ENCODE assay signal across 10 cellular contexts in genomic region chr1:2611034-2611501, GRCh38. TPM values are rescaled to one million over a fixed set of nuclear protein-coding genes. Genes with fewer than 3 reads are reported as not detected.
DNase-seq lines count a peak whose midpoint lies in the region; ATAC-seq and TF ChIP-seq lines count a peak whose summit lies in the region.
"Had no signal": no experiment of that assay in that cellular context is flagged by ENCODE, and none has a peak within 500 bp of the region (broad histone marks: within the 10 kb centered on the region; RNA-seq: fewer than 3 reads in every experiment).

No MANE protein-coding gene starts in this region.

- CTCF ChIA-PET in activated CD8-positive, alpha-beta T cell treated with anti-CD3 and anti-CD28 coated beads for 36 hours (lab: Charles Lee) = no interaction called here

- peak; percentile 31 to 38 for DNase-seq in stimulated activated CD4-positive, alpha-beta T cell treated with anti-CD3 and anti-CD28 coated beads, Interleukin-2, amount 100 ng/mL, for 48 hours
- no peak for DNase-seq in stimulated activated CD4-positive, alpha-beta T cell treated with anti-CD3 and anti-CD28 coated beads, Interleukin-4, amount 100 ng/mL, for 1 hour
- DNase-seq in activated CD8-positive, alpha-beta T cell treated with anti-CD3 and anti-CD28 coated beads for 36 hours = peak; percentile 51
- DNase-seq in iPS-NIHi7 (ENCODE audit: extremely low spot score) (peak; percentile 89), aorta (peak; percentile 49 to 77), NCI-H187 treated with DMSO at 0.1 percent for 48 hours (lab: John Stamatoyannopoulos, UW) (no peak), NCI-H2196 treated with DMSO at 0.1 percent for 48 hours (lab: John Stamatoyannopoulos, UW; ENCODE audit: unreplicated experiment) (no peak)
- DNase-seq in activated CD4-positive, alpha-beta T cell treated with anti-CD3 and anti-CD28 coated beads, Interleukin-2, amount 50 U/mL, for 1 hour = no peak
- DNase-seq: NCI-H2107 had no signal

- WGBS in aorta, 2 donors = 4 to 7% methylated on average over 21 to 24 of the region's 24 CpGs

- no peaks in the 10 kb centered on the region for H3K27me3 Mint-ChIP-seq in activated CD8-positive, alpha-beta T cell treated with anti-CD3 and anti-CD28 coated beads for 36 hours

- H3K4me1 ChIP-seq in aorta (ENCODE audit: control insufficient read depth in 1 of 2, insufficient read depth in 2 of 2, low read length in 2 of 2) = no peaks in the 10 kb centered on the region

- H3K9me3 ChIP-seq in aorta (ENCODE audit: control insufficient read depth, low read length) = peaks cover 7% of the 10 kb centered on the region
- H3K9me3 ChIP-seq: neutrophil had no signal

- intact Hi-C loops in activated CD8-positive, alpha-beta T cell treated with anti-CD3 and anti-CD28 coated beads for 36 hours (cut with micrococcal nuclease) = no loop called here
- intact Hi-C loops in aorta (cut with DNase I) = no loop called here

- no peak overlapping the region for H3K4me3 Mint-ChIP-seq in activated CD8-positive, alpha-beta T cell treated with anti-CD3 and anti-CD28 coated beads for 36 hours

- peaks cover 19% of the 10 kb centered on the region for H3K9me3 Mint-ChIP-seq in activated CD8-positive, alpha-beta T cell treated with anti-CD3 and anti-CD28 coated beads for 36 hours

- no peak for TF ChIP-seq CTCF in activated CD8-positive, alpha-beta T cell treated with anti-CD3 and anti-CD28 coated beads for 36 hours (IDR thresholded peaks at IDR 0.05)

- no peaks in the 10 kb centered on the region for H3K36me3 Mint-ChIP-seq in activated CD8-positive, alpha-beta T cell treated with anti-CD3 and anti-CD28 coated beads for 36 hours (ENCODE audit: low read depth)

- no peak overlapping the region for H3K4me3 ChIP-seq in aorta (ENCODE audit: low read length in 2 of 2)

- ATAC-seq in activated CD8-positive, alpha-beta T cell treated with anti-CD3 and anti-CD28 coated beads for 36 hours = peak; percentile 74
- ATAC-seq in aorta (ENCODE audit: low FRiP score) = no peak

- POLR2A ChIA-PET in activated CD8-positive, alpha-beta T cell treated with anti-CD3 and anti-CD28 coated beads for 36 hours (lab: Charles Lee) = no interaction called here

- H3K27ac ChIP-seq in aorta (ENCODE audit: low read depth in 1 of 2, low read length in 2 of 2) = no peak overlapping the region
- H3K27ac ChIP-seq: neutrophil had no signal

- no peak overlapping the region for H3K27ac Mint-ChIP-seq in activated CD8-positive, alpha-beta T cell treated with anti-CD3 and anti-CD28 coated beads for 36 hours

- no peaks in the 10 kb centered on the region for H3K27me3 ChIP-seq in aorta (ENCODE audit: control insufficient read depth in 1 of 2, insufficient read depth in 2 of 2, low read length in 1 of 2)

- H3K4me1 Mint-ChIP-seq in activated CD8-positive, alpha-beta T cell treated with anti-CD3 and anti-CD28 coated beads for 36 hours (ENCODE audit: low read depth) = no peaks in the 10 kb centered on the region

- H3K36me3 ChIP-seq in aorta (ENCODE audit: control insufficient read depth in 1 of 2, insufficient read depth in 2 of 2, low read length in 1 of 2) = no peaks in the 10 kb centered on the region
- H3K36me3 ChIP-seq: neutrophil had no signal

RNA-seq across cellular contexts. Expression of gene MMEL1, which starts 21.7 kb away (rescaled TPM):
- total RNA-seq in activated CD8-positive, alpha-beta T cell treated with anti-CD3 and anti-CD28 coated beads for 36 hours = 1 to 10 TPM; 1.8 to 3.1 TPM
- 1 to 10 TPM in 1 of 2 donors, under 1 TPM in 1; 0.94 to 2.4 TPM for total RNA-seq in aorta
- 1 to 10 TPM in 1 of 2 donors, under 1 TPM in 1; 0.63 to 1.8 TPM for polyA plus RNA-seq in aorta

RNA-seq across cellular contexts. Expression of gene PRXL2B, which starts 24.5 kb away (rescaled TPM):
- total RNA-seq in activated CD8-positive, alpha-beta T cell treated with anti-CD3 and anti-CD28 coated beads for 36 hours = 10 to 100 TPM; 39.1 to 43.6 TPM
- 10 to 100 TPM in 1 of 2 donors, 1 to 10 TPM in 1; 7.1 to 15.1 TPM for total RNA-seq in aorta
- polyA plus RNA-seq in aorta = 1 to 10 TPM; 6.4 to 7.8 TPM

RNA-seq across cellular contexts. Expression of gene TNFRSF14, which starts 54.9 kb away (rescaled TPM):
- total RNA-seq in activated CD8-positive, alpha-beta T cell treated with anti-CD3 and anti-CD28 coated beads for 36 hours = 100 to 1,000 TPM; 134 to 140 TPM
- 10 to 100 TPM; 33.9 to 89.1 TPM for total RNA-seq in aorta
- polyA plus RNA-seq in aorta = 100 to 1,000 TPM in 1 of 2 donors, 10 to 100 TPM in 1; 55.7 to 137 TPM

Comparison
In these comparisons a context has a peak if more than half of its experiments do, and no peak if none do; other contexts are left out.
1. DNase-seq: peak in stimulated activated CD4-positive, alpha-beta T cell treated with anti-CD3 and anti-CD28 coated beads, Interleukin-2, amount 100 ng/mL, for 48 hours (2 of 2), activated CD8-positive, alpha-beta T cell treated with anti-CD3 and anti-CD28 coated beads for 36 hours (single experiment), iPS-NIHi7 (single experiment) and aorta (2 of 2); none in stimulated activated CD4-positive, alpha-beta T cell treated with anti-CD3 and anti-CD28 coated beads, Interleukin-4, amount 100 ng/mL, for 1 hour (single experiment), NCI-H187 treated with DMSO at 0.1 percent for 48 hours (single experiment), activated CD4-positive, alpha-beta T cell treated with anti-CD3 and anti-CD28 coated beads, Interleukin-2, amount 50 U/mL, for 1 hour (single experiment) and NCI-H2196 treated with DMSO at 0.1 percent for 48 hours (single experiment).